Comparison of ENCODE assay signal across 8 cellular contexts in the genomic region with DNA sequence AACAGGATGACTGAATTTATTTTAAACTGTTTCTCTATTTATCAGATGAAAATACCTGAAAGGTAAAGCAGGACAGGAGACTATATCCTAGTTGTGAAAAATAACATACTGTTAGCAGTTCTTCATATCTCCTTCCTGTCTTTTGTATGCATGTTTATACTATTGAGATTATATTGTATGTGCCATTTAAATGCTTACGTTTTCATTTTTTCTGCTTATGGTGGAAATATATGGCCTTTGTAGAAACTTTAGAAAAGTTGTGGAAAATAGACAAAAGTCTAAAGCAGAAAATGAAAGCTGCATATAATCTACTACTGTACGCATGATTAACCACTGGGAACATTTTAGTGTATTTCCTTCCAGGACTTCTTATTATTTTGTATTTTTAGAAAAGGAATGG. TPM values are rescaled to one million over a fixed set of nuclear protein-coding genes. Genes with fewer than 3 reads are reported as not detected.
DNase-seq lines count a peak whose midpoint lies in the region; ATAC-seq and TF ChIP-seq lines count a peak whose summit lies in the region.

No MANE protein-coding gene starts in this region.

- H4K20me1 ChIP-seq in MM.1S (ENCODE audit: insufficient read depth, low read length) (no peaks in the 10 kb centered on the region), neural cell (ENCODE audit: insufficient read depth) (no peaks in the 10 kb centered on the region)

- H3K4me1 ChIP-seq in BE2C (0 out of 2 replicates have a peak, but pooled peaks cover 4% of the 10 kb centered on the region), MM.1S (ENCODE audit: low read length) (peaks cover 4% of the 10 kb centered on the region; the same call in 1 of the 2 replicates)
- peaks cover 14% of the 10 kb centered on the region for H3K4me1 ChIP-seq in effector memory CD4-positive, alpha-beta T cell (ENCODE audit: control insufficient read depth, insufficient read depth, low read length, poor library complexity, severe bottlenecking)

- no peak for TF ChIP-seq CTCF in BE2C (IDR thresholded peaks at IDR 0.05; ENCODE audit: low read depth, low read length)
- no peak for TF ChIP-seq CTCF in MM.1S (IDR thresholded peaks at IDR 0.05; ENCODE audit: low read length)
- TF ChIP-seq CTCF in neural cell (IDR thresholded peaks at IDR 0.05; ENCODE audit: poor library complexity, severe bottlenecking) = no peak

- H2AFZ ChIP-seq in MM.1S (ENCODE audit: low read length) (peak overlapping the region; percentile 84; the same call in 1 of the 2 replicates), neural cell (ENCODE audit: low read depth, low read length) (peak overlapping the region; percentile 85)

- no peak for ATAC-seq in HG02763 (IDR thresholded peaks at IDR 0.05; ENCODE audit: unreplicated experiment)

- intact Hi-C loops in posterior cingulate gyrus (cut with DNase I) = no loop called here

- H3K27me3 ChIP-seq in BE2C = no peaks in the 10 kb centered on the region
- no peaks in the 10 kb centered on the region for H3K27me3 ChIP-seq in MM.1S (replicated peaks; ENCODE audit: insufficient read depth, low read length)
- no peaks in the 10 kb centered on the region for H3K27me3 ChIP-seq in effector memory CD4-positive, alpha-beta T cell (replicated peaks; ENCODE audit: control insufficient read depth, insufficient read depth, low read length, poor library complexity, severe bottlenecking)
- no peaks in the 10 kb centered on the region for H3K27me3 ChIP-seq in neural cell (ENCODE audit: insufficient read depth, low read depth, low read length)

- peak overlapping the region; percentile 98 for H3K4me2 ChIP-seq in MM.1S (ENCODE audit: low read depth, low read length)
- peak overlapping the region; percentile 71 for H3K4me2 ChIP-seq in neural cell (ENCODE audit: low read length)

- H3K4me3 ChIP-seq in BE2C (ENCODE audit: low read depth, low read length) (peak overlapping the region; percentile 89), MM.1S (ENCODE audit: low read length) (peak overlapping the region; percentile 81), neural cell (ENCODE audit: low read length) (peak overlapping the region; percentile 93)
- peak overlapping the region; percentile 93 for H3K4me3 ChIP-seq in effector memory CD4-positive, alpha-beta T cell (ENCODE audit: insufficient read depth, low read depth, low read length, poor library complexity, severe bottlenecking)

- DNase-seq in BE2C = no peak
- DNase-seq in MM.1S = no peak
- no peak for DNase-seq in effector memory CD4-positive, alpha-beta T cell
- no peak for DNase-seq in posterior cingulate gyrus
- no peak for DNase-seq in GF-D8 (lab: John Stamatoyannopoulos, UW)
- DNase-seq in COLO668 (lab: John Stamatoyannopoulos, UW; ENCODE audit: unreplicated experiment) = no peak

- H3F3A ChIP-seq in MM.1S (ENCODE audit: insufficient read depth, low read length) (peaks cover 18% of the 10 kb centered on the region), neural cell (ENCODE audit: insufficient read depth, low read length, poor library complexity, severe bottlenecking) (no peaks in the 10 kb centered on the region)

- H3K9me3 ChIP-seq in BE2C (no peaks in the 10 kb centered on the region), MM.1S (replicated peaks; ENCODE audit: insufficient read depth, low read length) (no peaks in the 10 kb centered on the region), neural cell (ENCODE audit: low read length) (no peaks in the 10 kb centered on the region)
- H3K9me3 ChIP-seq in effector memory CD4-positive, alpha-beta T cell (ENCODE audit: control insufficient read depth, low read length) = no peaks in the 10 kb centered on the region

- TF ChIP-seq RAD21 in neural cell (conservative IDR thresholded peaks at IDR 0.05) = no peak

- H3K27ac ChIP-seq in MM.1S (ENCODE audit: low read length) = no peak overlapping the region
- no peak overlapping the region for H3K27ac ChIP-seq in effector memory CD4-positive, alpha-beta T cell (ENCODE audit: insufficient read depth, low read length, poor library complexity, severe bottlenecking)
- H3K27ac ChIP-seq in neural cell (ENCODE audit: low read length) = peak overlapping the region; percentile 90

- H3K79me2 ChIP-seq in MM.1S (ENCODE audit: low read length) (no peaks in the 10 kb centered on the region), neural cell (replicated peaks; ENCODE audit: insufficient read depth, low read length) (peaks cover 21% of the 10 kb centered on the region)

- H3K9ac ChIP-seq in MM.1S (ENCODE audit: low read length) (peak overlapping the region; percentile 83; the same call in 1 of the 2 replicates), neural cell (ENCODE audit: low read length) (peak overlapping the region; percentile 85)

- no peak for TF ChIP-seq EP300 in neural cell (conservative IDR thresholded peaks at IDR 0.05; ENCODE audit: poor library complexity, severe bottlenecking)

- H3K36me3 ChIP-seq in BE2C (no peaks in the 10 kb centered on the region), MM.1S (replicated peaks; ENCODE audit: insufficient read depth, low read length) (no peaks in the 10 kb centered on the region), neural cell (ENCODE audit: insufficient read depth, low read length) (no peaks in the 10 kb centered on the region)
- no peaks in the 10 kb centered on the region for H3K36me3 ChIP-seq in effector memory CD4-positive, alpha-beta T cell (ENCODE audit: control insufficient read depth, insufficient read depth, low read length)

- H3K9me2 ChIP-seq in MM.1S (replicated peaks; ENCODE audit: insufficient read depth, low read length) (no peaks in the 10 kb centered on the region), neural cell (ENCODE audit: insufficient read depth, low read length) (no peaks in the 10 kb centered on the region)

TF ChIP-seq in neural cell, 6 proteins besides CTCF, POLR2A, EP300 and RAD21:
- TF ChIP-seq SMC3 (conservative IDR thresholded peaks at IDR 0.05; ENCODE audit: poor library complexity) (no peak), MXI1 (conservative IDR thresholded peaks at IDR 0.05; ENCODE audit: poor library complexity, severe bottlenecking) (no peak), EZH2 (IDR thresholded peaks at IDR 0.05; ENCODE audit: borderline replicate concordance, insufficient read depth, low read length, poor library complexity, severe bottlenecking) (no peak), TAF1 (IDR thresholded peaks at IDR 0.05; ENCODE audit: low read depth) (no peak), POLR2AphosphoS5 (IDR thresholded peaks at IDR 0.05) (no peak)
- TF ChIP-seq, protein P1, sequence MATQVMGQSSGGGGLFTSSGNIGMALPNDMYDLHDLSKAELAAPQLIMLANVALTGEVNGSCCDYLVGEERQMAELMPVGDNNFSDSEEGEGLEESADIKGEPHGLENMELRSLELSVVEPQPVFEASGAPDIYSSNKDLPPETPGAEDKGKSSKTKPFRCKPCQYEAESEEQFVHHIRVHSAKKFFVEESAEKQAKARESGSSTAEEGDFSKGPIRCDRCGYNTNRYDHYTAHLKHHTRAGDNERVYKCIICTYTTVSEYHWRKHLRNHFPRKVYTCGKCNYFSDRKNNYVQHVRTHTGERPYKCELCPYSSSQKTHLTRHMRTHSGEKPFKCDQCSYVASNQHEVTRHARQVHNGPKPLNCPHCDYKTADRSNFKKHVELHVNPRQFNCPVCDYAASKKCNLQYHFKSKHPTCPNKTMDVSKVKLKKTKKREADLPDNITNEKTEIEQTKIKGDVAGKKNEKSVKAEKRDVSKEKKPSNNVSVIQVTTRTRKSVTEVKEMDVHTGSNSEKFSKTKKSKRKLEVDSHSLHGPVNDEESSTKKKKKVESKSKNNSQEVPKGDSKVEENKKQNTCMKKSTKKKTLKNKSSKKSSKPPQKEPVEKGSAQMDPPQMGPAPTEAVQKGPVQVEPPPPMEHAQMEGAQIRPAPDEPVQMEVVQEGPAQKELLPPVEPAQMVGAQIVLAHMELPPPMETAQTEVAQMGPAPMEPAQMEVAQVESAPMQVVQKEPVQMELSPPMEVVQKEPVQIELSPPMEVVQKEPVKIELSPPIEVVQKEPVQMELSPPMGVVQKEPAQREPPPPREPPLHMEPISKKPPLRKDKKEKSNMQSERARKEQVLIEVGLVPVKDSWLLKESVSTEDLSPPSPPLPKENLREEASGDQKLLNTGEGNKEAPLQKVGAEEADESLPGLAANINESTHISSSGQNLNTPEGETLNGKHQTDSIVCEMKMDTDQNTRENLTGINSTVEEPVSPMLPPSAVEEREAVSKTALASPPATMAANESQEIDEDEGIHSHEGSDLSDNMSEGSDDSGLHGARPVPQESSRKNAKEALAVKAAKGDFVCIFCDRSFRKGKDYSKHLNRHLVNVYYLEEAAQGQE (IDR thresholded peaks at IDR 0.05; ENCODE audit: borderline replicate concordance) = no peak

RNA-seq across cellular contexts. Expression of a gene that starts 2.1 kb away (rescaled TPM):
- polyA plus RNA-seq in BE2C (2012; ENCODE audit: insufficient read depth, insufficient read length, low read depth) = 11.2 TPM
- polyA plus RNA-seq in neural cell = 24.9 and 28.3 TPM in 2 replicates
- 118 and 120 TPM in 2 replicates for polyA minus RNA-seq in neural cell
